ENCODE assay signal across 21 cellular contexts in the genomic region with DNA sequence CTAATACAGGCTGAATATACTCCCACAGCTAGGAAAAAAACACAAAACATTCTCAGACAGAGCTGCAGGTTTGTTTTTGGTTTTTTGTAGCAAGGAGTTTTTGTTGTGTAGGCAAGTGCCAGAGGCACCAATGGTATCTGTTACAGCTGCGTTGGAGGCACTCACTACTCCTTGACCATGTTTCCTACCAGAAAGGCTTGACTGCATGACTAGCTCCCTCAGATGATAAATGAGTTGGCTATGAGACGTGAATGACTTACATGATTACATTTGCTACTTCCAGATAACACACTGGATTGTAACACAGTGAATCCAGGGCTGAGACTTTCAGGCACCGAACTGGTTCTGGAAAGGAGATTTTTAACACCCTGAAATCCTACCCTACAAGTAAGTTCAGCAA. TPM values are rescaled to one million over a fixed set of nuclear protein-coding genes. Genes with fewer than 3 reads are reported as not detected.
A peak's percentile ranks its signal among the peaks of the same experiment; 100 is the strongest.
DNase-seq lines count a peak whose midpoint lies in the region; ATAC-seq, FAIRE-seq and TF ChIP-seq lines count a peak whose summit lies in the region.
"Had no signal": no experiment of that assay in that cellular context is flagged by ENCODE, and none has a peak within 500 bp of the region (broad histone marks: within the 10 kb centered on the region; RNA-seq: fewer than 3 reads in every experiment).

No MANE protein-coding gene starts in this region.

- DNase-seq in ELR (ENCODE audit: low read depth) (peak; percentile 26), RKO (ENCODE audit: low spot score) (peak; percentile 5), bronchial epithelial cell (ENCODE audit: low read depth) (no peak), NCI-H2107 treated with DMSO at 0.1 percent for 48 hours (lab: John Stamatoyannopoulos, UW; ENCODE audit: unreplicated experiment) (no peak)
- no peak for DNase-seq in activated CD4-positive, alpha-beta T cell treated with anti-CD3 and anti-CD28 coated beads for 36 hours
- DNase-seq: AML-193; Caco-2; Calu3; CD4-positive, alpha-beta T cell; CD8-positive, alpha-beta T cell; DMS79 treated with DMSO at 0.1 percent for 48 hours; GDM1 had no signal

- H3K27ac Mint-ChIP-seq in activated CD4-positive, alpha-beta T cell treated with anti-CD3 and anti-CD28 coated beads for 36 hours: no peak overlapping the region
- H3K27ac Mint-ChIP-seq: B cell; CD4-positive, alpha-beta T cell; CD8-positive, alpha-beta T cell had no signal

- no peaks in the 10 kb centered on the region for H3K27me3 ChIP-seq in bronchial epithelial cell (ENCODE audit: control insufficient read depth, insufficient read depth, low read length)
- H3K27me3 ChIP-seq: BLaER1 treated with 17β-estradiol and CSF1 and Interleukin-3, amounts not matched to agents 10 nM and 100 nM had no signal

- peak; percentile 43 for FAIRE-seq in bronchial epithelial cell (lab: Jason Lieb, UNC)
- FAIRE-seq: A549, D721Med, GM12878, GM19239 had no signal

- no peak overlapping the region for H3K4me3 ChIP-seq in bronchial epithelial cell (ENCODE audit: low read depth, low read length)
- H3K4me3 ChIP-seq: A549; BLaER1 treated with 17β-estradiol and CSF1 and Interleukin-3, amounts not matched to agents 10 nM and 100 nM; GM12878 had no signal

- peaks cover 11% of the 10 kb centered on the region for H3K4me1 Mint-ChIP-seq in activated CD4-positive, alpha-beta T cell treated with anti-CD3 and anti-CD28 coated beads for 36 hours
- H3K4me1 Mint-ChIP-seq: B cell had no signal

- no peak for ATAC-seq in activated CD4-positive, alpha-beta T cell treated with anti-CD3 and anti-CD28 coated beads for 36 hours
- no peak for ATAC-seq in GM21825 (IDR thresholded peaks at IDR 0.05; ENCODE audit: unreplicated experiment)
- ATAC-seq: A549; CD8-positive, alpha-beta T cell; GM12878 had no signal

- H3K4me3 Mint-ChIP-seq in activated CD4-positive, alpha-beta T cell treated with anti-CD3 and anti-CD28 coated beads for 36 hours: no peak overlapping the region
- H3K4me3 Mint-ChIP-seq: B cell; CD4-positive, alpha-beta T cell; CD8-positive, alpha-beta T cell had no signal

- no peaks in the 10 kb centered on the region for H3K27me3 Mint-ChIP-seq in activated CD4-positive, alpha-beta T cell treated with anti-CD3 and anti-CD28 coated beads for 36 hours
- H3K27me3 Mint-ChIP-seq: CD4-positive, alpha-beta T cell had no signal

- no peaks in the 10 kb centered on the region for H3K36me3 Mint-ChIP-seq in activated CD4-positive, alpha-beta T cell treated with anti-CD3 and anti-CD28 coated beads for 36 hours (ENCODE audit: low read depth)
- H3K36me3 Mint-ChIP-seq: CD8-positive, alpha-beta T cell had no signal

- TF ChIP-seq CTCF in bronchial epithelial cell (IDR thresholded peaks at IDR 0.05; ENCODE audit: insufficient read depth, low read length, severe bottlenecking): no peak

- H3K9me3 Mint-ChIP-seq in activated CD4-positive, alpha-beta T cell treated with anti-CD3 and anti-CD28 coated beads for 36 hours (ENCODE audit: low read depth): no peaks in the 10 kb centered on the region
- H3K9me3 Mint-ChIP-seq: CD4-positive, alpha-beta T cell; CD8-positive, alpha-beta T cell had no signal

- intact Hi-C loops in activated CD4-positive, alpha-beta T cell treated with anti-CD3 and anti-CD28 coated beads for 36 hours (cut with DNase I, micrococcal nuclease): no loop called here

- POLR2A ChIA-PET in activated CD4-positive, alpha-beta T cell treated with anti-CD3 and anti-CD28 coated beads for 36 hours (lab: Charles Lee): no interaction called here

- H3K36me3 ChIP-seq in bronchial epithelial cell (ENCODE audit: control insufficient read depth, insufficient read depth, low read length): no peaks in the 10 kb centered on the region
- H3K36me3 ChIP-seq: BLaER1 treated with 17β-estradiol and CSF1 and Interleukin-3, amounts not matched to agents 10 nM and 100 nM had no signal

- CTCF ChIA-PET in activated CD4-positive, alpha-beta T cell treated with anti-CD3 and anti-CD28 coated beads for 36 hours (lab: Charles Lee): no interaction called here

RNA-seq across cellular contexts. Expression of a gene that starts 18.8 kb away (rescaled TPM):
- total RNA-seq in bronchial epithelial cell: not detected in 2 replicates
- total RNA-seq in activated CD4-positive, alpha-beta T cell treated with anti-CD3 and anti-CD28 coated beads for 36 hours: not detected
- total RNA-seq: A172, B cell, Caco-2, Calu3, G401, GM12878 had no signal

RNA-seq across cellular contexts. Expression of a gene that starts 57.5 kb away (rescaled TPM):
- not detected in 2 replicates for total RNA-seq in bronchial epithelial cell
- not detected for total RNA-seq in activated CD4-positive, alpha-beta T cell treated with anti-CD3 and anti-CD28 coated beads for 36 hours
- total RNA-seq: B cell; Caco-2; Calu3; CD4-positive, alpha-beta T cell; CD8-positive, alpha-beta T cell; G401; GM12878 had no signal

RNA-seq across cellular contexts. Expression of a gene that starts 59.6 kb away (rescaled TPM):
- total RNA-seq in bronchial epithelial cell: not detected in 2 replicates
- total RNA-seq in activated CD4-positive, alpha-beta T cell treated with anti-CD3 and anti-CD28 coated beads for 36 hours: 1 to 10 TPM; 2.4 TPM
- total RNA-seq: A172, B cell, Caco-2, Calu3, G401, GM12878 had no signal

Comparison
In these comparisons a context has a peak if more than half of its experiments do, and no peak if none do; other contexts are left out.
1. DNase-seq: peak in ELR (single experiment) and RKO (single experiment); none in bronchial epithelial cell (single experiment), activated CD4-positive, alpha-beta T cell treated with anti-CD3 and anti-CD28 coated beads for 36 hours (single experiment) and NCI-H2107 treated with DMSO at 0.1 percent for 48 hours (single experiment).